Comparison of ENCODE assay signal across 20 cellular contexts in the genomic region with DNA sequence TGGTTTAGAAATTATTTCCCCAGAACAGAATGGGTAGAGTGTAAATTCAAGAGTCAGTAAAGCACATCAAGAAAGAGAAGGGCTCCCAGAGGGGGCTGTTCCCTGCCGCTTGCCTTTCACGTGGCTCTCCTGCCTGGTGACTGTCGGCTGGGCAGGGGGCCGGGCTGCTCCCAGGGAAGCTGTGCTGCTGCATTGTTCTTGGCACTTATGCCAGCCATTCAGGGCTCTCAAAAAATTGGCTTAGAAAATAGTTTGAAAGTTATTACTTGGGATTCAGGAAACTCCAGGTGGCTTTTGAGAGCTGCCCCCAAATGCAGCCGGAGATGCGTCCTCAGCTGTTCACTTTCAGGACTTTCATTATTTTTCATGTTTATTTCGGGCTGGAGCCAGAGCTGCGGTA.
DNase-seq lines count a peak whose midpoint lies in the region; ATAC-seq and TF ChIP-seq lines count a peak whose summit lies in the region.
"Had no signal": no experiment of that assay in that cellular context is flagged by ENCODE, and none has a peak within 500 bp of the region (broad histone marks: within the 10 kb centered on the region; RNA-seq: fewer than 3 reads in every experiment).

No MANE protein-coding gene starts in this region.

- H3K36me3 ChIP-seq in endodermal cell (ENCODE audit: control insufficient read depth, insufficient read depth, low read length): no peaks in the 10 kb centered on the region
- H3K36me3 ChIP-seq in left lung: no peaks in the 10 kb centered on the region
- H3K36me3 ChIP-seq in testis (ENCODE audit: low read depth, missing control alignments): no peaks in the 10 kb centered on the region
- H3K36me3 ChIP-seq in gastrocnemius medialis: no peaks in the 10 kb centered on the region
- H3K36me3 ChIP-seq: brain microvascular endothelial cell had no signal

- H3K9me3 Mint-ChIP-seq in endodermal cell: no peaks in the 10 kb centered on the region
- H3K9me3 Mint-ChIP-seq in activated T-cell treated with anti-CD3 and anti-CD28 coated beads, Interleukin-2, amount 50 U/mL, for 72 hours: no peaks in the 10 kb centered on the region
- H3K9me3 Mint-ChIP-seq: activated naive CD4-positive, alpha-beta T cell treated with anti-CD3 and anti-CD28 coated beads, Interleukin-2, amount 10 ng/mL, durations not matched to agents 7 days and 5 days had no signal

- H3K36me3 Mint-ChIP-seq in endodermal cell (ENCODE audit: low read depth): no peaks in the 10 kb centered on the region
- H3K36me3 Mint-ChIP-seq in activated T-cell treated with anti-CD3 and anti-CD28 coated beads, Interleukin-2, amount 50 U/mL, for 72 hours (ENCODE audit: insufficient read depth in 2 of 2): no peaks in the 10 kb centered on the region
- H3K36me3 Mint-ChIP-seq: activated naive CD4-positive, alpha-beta T cell treated with anti-CD3 and anti-CD28 coated beads, Interleukin-2, amount 10 ng/mL, durations not matched to agents 7 days and 5 days; CD4-positive, alpha-beta memory T cell; stimulated activated naive B cell treated with anti-CD40 and anti-IgM and Interleukin-4, amounts not matched to agents 10 μg/mL and 1 μg/mL and 100 μg/mL, for 72 hours had no signal

- intact Hi-C loops in Right ventricle myocardium superior (cut with DNase I): no loop called here
- intact Hi-C loops in cardiac septum (cut with DNase I): no loop called here
- intact Hi-C loops in left lung (cut with DNase I): no loop called here
- intact Hi-C loops in testis (cut with DNase I; ENCODE audit: low total_unique reads): no loop called here
- intact Hi-C loops in gastrocnemius medialis (cut with DNase I; ENCODE audit: low total_unique reads): no loop called here

- H3K27me3 Mint-ChIP-seq in endodermal cell (ENCODE audit: insufficient read depth): no peaks in the 10 kb centered on the region
- peaks cover 12% of the 10 kb centered on the region for H3K27me3 Mint-ChIP-seq in activated T-cell treated with anti-CD3 and anti-CD28 coated beads, Interleukin-2, amount 50 U/mL, for 72 hours (ENCODE audit: low read depth)

- H3K4me3 Mint-ChIP-seq in endodermal cell: no peak overlapping the region
- H3K4me3 Mint-ChIP-seq in activated T-cell treated with anti-CD3 and anti-CD28 coated beads, Interleukin-2, amount 50 U/mL, for 72 hours: no peak overlapping the region
- H3K4me3 Mint-ChIP-seq: activated naive CD4-positive, alpha-beta T cell treated with anti-CD3 and anti-CD28 coated beads, Interleukin-2, amount 10 ng/mL, durations not matched to agents 7 days and 5 days; CD4-positive, alpha-beta memory T cell; stimulated activated naive B cell treated with anti-CD40 and anti-IgM and Interleukin-4, amounts not matched to agents 10 μg/mL and 1 μg/mL and 100 μg/mL, for 72 hours had no signal

- peak; percentile 79 for ATAC-seq in Right ventricle myocardium superior (ENCODE audit: poor library complexity)
- peak; percentile 69 for ATAC-seq in left lung
- no peak for ATAC-seq in gastrocnemius medialis
- no peak for ATAC-seq in HG03097 (IDR thresholded peaks at IDR 0.05; ENCODE audit: low FRiP score, unreplicated experiment)
- no peak for ATAC-seq in activated T-cell treated with anti-CD3 and anti-CD28 coated beads, Interleukin-2, amount 50 U/mL, for 72 hours (replicated peaks in 1 of 2)
- ATAC-seq: stimulated activated naive B cell treated with anti-CD40 and anti-IgM and Interleukin-4, amounts not matched to agents 10 μg/mL and 1 μg/mL and 100 μg/mL, for 72 hours had no signal

- H3K4me1 ChIP-seq in endodermal cell (ENCODE audit: control insufficient read depth, insufficient read depth, low read length) (peaks cover 3% of the 10 kb centered on the region), left lung (no peaks in the 10 kb centered on the region), testis (peaks cover 15% of the 10 kb centered on the region), gastrocnemius medialis (no peaks in the 10 kb centered on the region)

- H3K9me3 ChIP-seq in endodermal cell (ENCODE audit: control insufficient read depth, low read length): no peaks in the 10 kb centered on the region
- H3K9me3 ChIP-seq in left lung: no peaks in the 10 kb centered on the region
- H3K9me3 ChIP-seq in testis: no peaks in the 10 kb centered on the region
- no peaks in the 10 kb centered on the region for H3K9me3 ChIP-seq in gastrocnemius medialis

- H3K27ac Mint-ChIP-seq in endodermal cell: no peak overlapping the region
- no peak overlapping the region for H3K27ac Mint-ChIP-seq in activated T-cell treated with anti-CD3 and anti-CD28 coated beads, Interleukin-2, amount 50 U/mL, for 72 hours
- H3K27ac Mint-ChIP-seq: activated naive CD4-positive, alpha-beta T cell treated with anti-CD3 and anti-CD28 coated beads, Interleukin-2, amount 10 ng/mL, durations not matched to agents 7 days and 5 days; stimulated activated naive B cell treated with anti-CD40 and anti-IgM and Interleukin-4, amounts not matched to agents 10 μg/mL and 1 μg/mL and 100 μg/mL, for 72 hours had no signal

- H3K4me1 Mint-ChIP-seq in endodermal cell: peaks cover 29% of the 10 kb centered on the region
- no peaks in the 10 kb centered on the region for H3K4me1 Mint-ChIP-seq in activated T-cell treated with anti-CD3 and anti-CD28 coated beads, Interleukin-2, amount 50 U/mL, for 72 hours (ENCODE audit: low read depth)
- H3K4me1 Mint-ChIP-seq: activated naive CD4-positive, alpha-beta T cell treated with anti-CD3 and anti-CD28 coated beads, Interleukin-2, amount 10 ng/mL, durations not matched to agents 7 days and 5 days; CD4-positive, alpha-beta memory T cell; stimulated activated naive B cell treated with anti-CD40 and anti-IgM and Interleukin-4, amounts not matched to agents 10 μg/mL and 1 μg/mL and 100 μg/mL, for 72 hours had no signal

- WGBS in endodermal cell (ENCODE audit: insufficient coverage in 1 of 2, insufficient read length in 1 of 2), 2 experiments: 30 to 41% methylated on average over 3 to 6 of the region's 8 CpGs
- WGBS in testis, 2 donors: 49 to 51% methylated on average over 8 of the region's 8 CpGs

- H3K27me3 ChIP-seq in endodermal cell (ENCODE audit: control insufficient read depth, insufficient read depth, low read length, poor library complexity, severe bottlenecking): no peaks in the 10 kb centered on the region
- peaks cover 0 to 33% of the 10 kb centered on the region in 2 donors for H3K27me3 ChIP-seq in left lung
- no peaks in the 10 kb centered on the region for H3K27me3 ChIP-seq in testis
- no peaks in the 10 kb centered on the region for H3K27me3 ChIP-seq in gastrocnemius medialis
- H3K27me3 ChIP-seq: brain microvascular endothelial cell had no signal

- TF ChIP-seq POLR2A in testis (IDR thresholded peaks at IDR 0.05) (no peak), gastrocnemius medialis (IDR thresholded peaks at IDR 0.05) (no peak)

- no peak overlapping the region for H3K9ac ChIP-seq in endodermal cell (ENCODE audit: extremely low read depth, low read length, poor library complexity, severe bottlenecking)

- DNase-seq in Right ventricle myocardium superior: peak; percentile 66
- no peak for DNase-seq in cardiac septum (ENCODE audit: low spot score)
- peak; percentile 86 for DNase-seq in endodermal cell
- peak in 1 of 2 donors; percentile 32 for DNase-seq in left lung
- no peak for DNase-seq in testis
- DNase-seq in gastrocnemius medialis: no peak
- DNase-seq in activated T-cell treated with anti-CD3 and anti-CD28 coated beads, Interleukin-2, amount 50 U/mL, for 72 hours: no peak
- DNase-seq: ACHN; activated CD4-positive, alpha-beta T cell treated with anti-CD3 and anti-CD28 coated beads for 48 hours; activated naive CD4-positive, alpha-beta T cell treated with anti-CD3 and anti-CD28 coated beads, Interleukin-2, amount 10 ng/mL, durations not matched to agents 7 days and 5 days; activated T-cell treated with anti-CD3 and anti-CD28 coated beads for 4 hours; brain microvascular endothelial cell; CD4-positive, alpha-beta memory T cell; effector CD8-positive, alpha-beta T cell; mesenchymal stem cell; MM.1S; SHP77; stimulated activated naive B cell treated with anti-CD40 and anti-IgM and Interleukin-4, amounts not matched to agents 10 μg/mL and 1 μg/mL and 100 μg/mL, for 72 hours; T1000 had no signal

- no peak for TF ChIP-seq CTCF in endodermal cell (conservative IDR thresholded peaks at IDR 0.05)
- no peak for TF ChIP-seq CTCF in left lung (IDR thresholded peaks at IDR 0.05)
- no peak for TF ChIP-seq CTCF in testis (IDR thresholded peaks at IDR 0.05)
- no peak for TF ChIP-seq CTCF in gastrocnemius medialis (IDR thresholded peaks at IDR 0.05 in 4 of 5, conservative IDR thresholded peaks at IDR 0.05 in 1 of 5)

- in situ Hi-C loops in gastrocnemius medialis (cut with MboI; ENCODE audit: low sequenced_read_pairs in 4 of 4): no loop called here

- no peak overlapping the region for H3K27ac ChIP-seq in endodermal cell (ENCODE audit: low read depth, low read length)
- no peak overlapping the region for H3K27ac ChIP-seq in left lung
- H3K27ac ChIP-seq in testis: no peak overlapping the region
- H3K27ac ChIP-seq in gastrocnemius medialis: no peak overlapping the region
- H3K27ac ChIP-seq: brain microvascular endothelial cell had no signal

- H3K4me3 ChIP-seq in endodermal cell (ENCODE audit: low read length) (no peak overlapping the region), left lung (no peak overlapping the region), testis (no peak overlapping the region), gastrocnemius medialis (no peak overlapping the region)

Comparison
In these comparisons a context has a peak if more than half of its experiments do, and no peak if none do; other contexts are left out.
1. DNase-seq: peak in Right ventricle myocardium superior (single experiment) and endodermal cell (single experiment); none in cardiac septum (single experiment), testis (single experiment), gastrocnemius medialis (0 of 2) and activated T-cell treated with anti-CD3 and anti-CD28 coated beads, Interleukin-2, amount 50 U/mL, for 72 hours (0 of 2).
2. ATAC-seq: peak in Right ventricle myocardium superior (single experiment) and left lung (single experiment); none in gastrocnemius medialis (0 of 2), HG03097 (single experiment) and activated T-cell treated with anti-CD3 and anti-CD28 coated beads, Interleukin-2, amount 50 U/mL, for 72 hours (0 of 2).